Comparison of ENCODE assay signal across 1 cellular context in genomic region chr12:57095440-57095839, GRCh38.
TF ChIP-seq lines count a peak whose summit lies in the region.

No MANE protein-coding gene starts in this region.

TF ChIP-seq in GM23338, 12 proteins besides CTCF, POLR2A, EP300 and RAD21:
- no peak for TF ChIP-seq EZH2 (IDR thresholded peaks at IDR 0.05; ENCODE audit: low read depth, unreplicated experiment)
- TF ChIP-seq ZNF114 (CRISPR knock-in tag; IDR thresholded peaks at IDR 0.05), result no peak
